Comparison of ENCODE assay signal across 9 cellular contexts in the genomic region with DNA sequence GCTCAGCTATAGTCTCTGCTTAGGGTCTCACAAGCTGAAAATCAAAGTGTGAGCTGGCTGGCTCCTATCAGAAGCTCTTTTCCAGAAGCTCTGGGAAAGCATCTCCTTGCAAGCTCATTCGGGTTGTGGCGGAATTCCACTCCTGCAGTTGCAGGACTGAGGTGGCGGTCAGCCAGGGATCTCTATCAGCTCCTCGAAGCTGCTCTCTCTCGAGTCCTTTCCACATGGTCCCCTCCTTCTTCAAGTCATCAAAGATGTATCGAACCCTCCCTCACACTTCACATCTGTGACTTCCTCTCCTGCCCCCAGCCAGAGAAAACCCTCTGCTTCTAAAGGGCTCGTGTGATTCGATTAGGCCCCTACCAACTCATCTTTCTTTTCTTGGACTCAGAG.
DNase-seq lines count a peak whose midpoint lies in the region; ATAC-seq and TF ChIP-seq lines count a peak whose summit lies in the region.
"Had no signal": no experiment of that assay in that cellular context is flagged by ENCODE, and none has a peak within 500 bp of the region (broad histone marks: within the 10 kb centered on the region; RNA-seq: fewer than 3 reads in every experiment).

No MANE protein-coding gene starts in this region.

- H3K4me3 ChIP-seq in BE2C (ENCODE audit: low read depth, low read length) (no peak overlapping the region), gastroesophageal sphincter (no peak overlapping the region), parathyroid adenoma (ENCODE audit: low read depth, low read length) (no peak overlapping the region), endodermal cell (ENCODE audit: low read length) (no peak overlapping the region)

- no peaks in the 10 kb centered on the region for H3K27me3 ChIP-seq in BE2C
- no peaks in the 10 kb centered on the region for H3K27me3 ChIP-seq in gastroesophageal sphincter
- H3K27me3 ChIP-seq in parathyroid adenoma (ENCODE audit: control insufficient read depth, insufficient read depth, low read length) = no peaks in the 10 kb centered on the region
- H3K27me3 ChIP-seq in endodermal cell (ENCODE audit: control insufficient read depth, insufficient read depth, low read length, poor library complexity, severe bottlenecking) = no peaks in the 10 kb centered on the region

- H3K9me3 Mint-ChIP-seq in endodermal cell = peaks cover 3% of the 10 kb centered on the region
- H3K9me3 Mint-ChIP-seq: CD4-positive, alpha-beta T cell had no signal

- no peak overlapping the region for H3K9ac ChIP-seq in parathyroid adenoma
- no peak overlapping the region for H3K9ac ChIP-seq in endodermal cell (ENCODE audit: extremely low read depth, low read length, poor library complexity, severe bottlenecking)

- in situ Hi-C loops in GM13977 (cut with MboI; ENCODE audit: low pct_unique_long_range_greater_than_20kb, low sequenced_read_pairs, unreplicated experiment) = no loop called here

- H3K4me2 ChIP-seq in parathyroid adenoma (ENCODE audit: low read length) = no peak overlapping the region

- no peaks in the 10 kb centered on the region for H3K27me3 Mint-ChIP-seq in endodermal cell (ENCODE audit: insufficient read depth)
- H3K27me3 Mint-ChIP-seq: CD4-positive, alpha-beta T cell had no signal

- WGBS in gastroesophageal sphincter (ENCODE audit: low coverage in 1 of 2), 2 donors = 20 to 38% methylated on average over 7 to 8 of the region's 8 CpGs
- 91 to 92% methylated on average over 7 to 8 of the region's 8 CpGs for WGBS in endodermal cell (ENCODE audit: insufficient coverage in 1 of 2, insufficient read length in 1 of 2), 2 experiments

- H3K27ac Mint-ChIP-seq in endodermal cell = no peak overlapping the region
- H3K27ac Mint-ChIP-seq: CD4-positive, alpha-beta T cell had no signal

- peaks cover 44% of the 10 kb centered on the region for H3K4me1 Mint-ChIP-seq in endodermal cell

- H3K4me1 ChIP-seq in BE2C (peaks cover 49% of the 10 kb centered on the region), gastroesophageal sphincter (peaks cover 26 to 74% (median 50%) of the 10 kb centered on the region in 3 donors), parathyroid adenoma (peaks cover 9% of the 10 kb centered on the region), endodermal cell (ENCODE audit: control insufficient read depth, insufficient read depth, low read length) (peaks cover 17% of the 10 kb centered on the region)

- no peak for ATAC-seq in gastroesophageal sphincter

- DNase-seq in BE2C (peak; percentile 57), amniotic epithelial cell (ENCODE audit: low read depth) (peak; percentile 80), GM13977 (ENCODE audit: low spot score) (no peak), NCI-H1694 treated with DMSO at 0.1 percent for 48 hours (lab: John Stamatoyannopoulos, UW) (no peak), endodermal cell (no peak), HPDE6-E6E7 (ENCODE audit: extremely low spot score) (no peak)
- DNase-seq: CD4-positive, alpha-beta T cell had no signal

- no peak for TF ChIP-seq POLR2A in gastroesophageal sphincter (IDR thresholded peaks at IDR 0.05)

- H3K27ac ChIP-seq in gastroesophageal sphincter = peak overlapping the region; percentile 88 to 96 (median 94)
- peak overlapping the region; percentile 45 for H3K27ac ChIP-seq in parathyroid adenoma
- H3K27ac ChIP-seq in endodermal cell (ENCODE audit: low read depth, low read length) = no peak overlapping the region

- TF ChIP-seq CTCF in BE2C (IDR thresholded peaks at IDR 0.05; ENCODE audit: low read depth, low read length) = no peak
- TF ChIP-seq CTCF in gastroesophageal sphincter (IDR thresholded peaks at IDR 0.05) = no peak
- TF ChIP-seq CTCF in parathyroid adenoma (IDR thresholded peaks at IDR 0.05) = no peak
- TF ChIP-seq CTCF in GM13977 (IDR thresholded peaks at IDR 0.05; ENCODE audit: extremely low read depth, insufficient read depth, missing control alignments) = no peak
- TF ChIP-seq CTCF in endodermal cell (conservative IDR thresholded peaks at IDR 0.05) = no peak

- no peak for TF ChIP-seq EP300 in gastroesophageal sphincter (IDR thresholded peaks at IDR 0.05)

- peaks cover 1% of the 10 kb centered on the region for H3K36me3 Mint-ChIP-seq in endodermal cell (ENCODE audit: low read depth)

- H2AFZ ChIP-seq in parathyroid adenoma = no peak overlapping the region

- H3K36me3 ChIP-seq in BE2C (no peaks in the 10 kb centered on the region), gastroesophageal sphincter (no peaks in the 10 kb centered on the region), parathyroid adenoma (ENCODE audit: control insufficient read depth, insufficient read depth, low read length) (no peaks in the 10 kb centered on the region), endodermal cell (ENCODE audit: control insufficient read depth, insufficient read depth, low read length) (no peaks in the 10 kb centered on the region)

- H3K9me3 ChIP-seq in BE2C = no peaks in the 10 kb centered on the region
- H3K9me3 ChIP-seq in gastroesophageal sphincter = no peaks in the 10 kb centered on the region
- no peaks in the 10 kb centered on the region for H3K9me3 ChIP-seq in parathyroid adenoma (ENCODE audit: control insufficient read depth, low read length)
- H3K9me3 ChIP-seq in endodermal cell (ENCODE audit: control insufficient read depth, low read length) = peaks cover under 1% of the 10 kb centered on the region

- H3K4me3 Mint-ChIP-seq in endodermal cell = no peak overlapping the region
- H3K4me3 Mint-ChIP-seq: CD4-positive, alpha-beta T cell had no signal

- H3K79me2 ChIP-seq in parathyroid adenoma = no peaks in the 10 kb centered on the region

Comparison
In these comparisons a context has a peak if more than half of its experiments do, and no peak if none do; other contexts are left out.
1. DNase-seq: peak in BE2C (single experiment) and amniotic epithelial cell (single experiment); none in GM13977 (single experiment), NCI-H1694 treated with DMSO at 0.1 percent for 48 hours (single experiment), endodermal cell (single experiment) and HPDE6-E6E7 (single experiment).